12 cellular contexts compared by ENCODE assay signal in genomic region chr1:111746614-111746999, GRCh38.
"Had no signal": no experiment of that assay in that cellular context is flagged by ENCODE, and none has a peak within 500 bp of the region (broad histone marks: within the 10 kb centered on the region; RNA-seq: fewer than 3 reads in every experiment).

No MANE protein-coding gene starts in this region.

- H2AFZ ChIP-seq: hepatocyte had no signal

- H3K27me3 Mint-ChIP-seq: T-cell had no signal

- H3K27ac ChIP-seq: hepatocyte, prostate gland, thyroid gland, uterus had no signal

- H3K4me1 Mint-ChIP-seq: T-cell had no signal

- H3K4me2 ChIP-seq: hepatocyte had no signal

- DNase-seq: activated gamma-delta T cell, left ventricle myocardium superior had no signal

- H3K4me1 ChIP-seq: prostate gland, thyroid gland, uterus had no signal

- H3K27me3 ChIP-seq: thyroid gland, uterus had no signal

- H3K4me3 ChIP-seq: hepatocyte, prostate gland, stomach, thyroid gland, uterus had no signal

- H3K36me3 ChIP-seq: prostate gland, stomach, thyroid gland, uterus had no signal

- H3K9me3 ChIP-seq: prostate gland, stomach, thyroid gland, uterus had no signal

- H3K4me3 Mint-ChIP-seq: activated CD4-positive, alpha-beta memory T cell treated with anti-CD3 and anti-CD28 coated beads for 36 hours; activated T-cell treated with anti-CD3 and anti-CD28 coated beads, Interleukin-2, amount 50 U/mL, for 24 hours; nephron; T-cell had no signal

- H3K27ac Mint-ChIP-seq: activated CD4-positive, alpha-beta memory T cell treated with anti-CD3 and anti-CD28 coated beads for 36 hours; activated naive CD4-positive, alpha-beta T cell treated with anti-CD3 and anti-CD28 coated beads, Interleukin-2, amount 50 U/mL, for 72 hours; activated T-cell treated with anti-CD3 and anti-CD28 coated beads, Interleukin-2, amount 50 U/mL, for 24 hours; nephron; T-cell had no signal

- H3K9me3 Mint-ChIP-seq: activated CD4-positive, alpha-beta memory T cell treated with anti-CD3 and anti-CD28 coated beads for 36 hours; activated naive CD4-positive, alpha-beta T cell treated with anti-CD3 and anti-CD28 coated beads, Interleukin-2, amount 50 U/mL, for 72 hours; activated T-cell treated with anti-CD3 and anti-CD28 coated beads, Interleukin-2, amount 50 U/mL, for 24 hours; nephron; T-cell had no signal

- H3K79me2 ChIP-seq: hepatocyte had no signal

- H3K36me3 Mint-ChIP-seq: activated CD4-positive, alpha-beta memory T cell treated with anti-CD3 and anti-CD28 coated beads for 36 hours; activated naive CD4-positive, alpha-beta T cell treated with anti-CD3 and anti-CD28 coated beads, Interleukin-2, amount 50 U/mL, for 72 hours; T-cell had no signal
